In the genomic region with DNA sequence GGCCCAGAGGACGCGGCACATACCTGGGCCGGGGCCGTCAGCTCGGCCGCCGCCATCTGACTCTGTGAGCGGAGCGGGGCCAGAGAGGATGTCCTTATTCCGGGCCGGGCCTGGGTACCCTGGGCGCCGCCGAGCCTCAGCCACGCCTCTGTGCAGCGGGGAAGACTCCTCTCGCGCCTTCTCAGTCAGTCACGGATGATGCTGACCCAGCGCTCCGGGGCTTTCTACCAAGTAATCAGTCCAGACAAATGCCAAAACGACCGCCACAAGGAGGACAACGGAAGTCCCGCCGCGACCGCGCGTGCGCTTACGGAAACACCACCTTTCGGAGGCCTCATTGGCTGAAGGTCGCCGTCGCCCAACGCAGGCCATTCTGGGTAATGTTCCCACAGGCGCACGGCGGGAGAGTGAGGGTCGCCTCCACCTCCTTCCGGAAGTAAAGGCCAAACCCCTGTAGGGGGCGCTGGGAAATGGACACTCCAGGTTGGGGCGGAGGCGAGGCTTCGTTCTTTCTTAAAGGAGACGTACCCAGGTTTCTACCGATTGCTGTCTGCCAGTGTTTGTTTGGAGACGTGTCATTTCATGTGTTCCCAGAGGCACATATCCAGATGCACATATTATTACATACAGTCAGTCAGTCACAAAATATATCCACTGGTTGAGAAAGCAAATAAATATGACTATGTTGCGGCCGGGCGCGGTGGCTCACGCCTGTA, we compare ENCODE assay signal across 8 cellular contexts. TPM values are rescaled to one million over a fixed set of nuclear protein-coding genes. Genes with fewer than 3 reads are reported as not detected.
DNase-seq lines count a peak whose midpoint lies in the region; ATAC-seq and TF ChIP-seq lines count a peak whose summit lies in the region.

A gene (minus strand): TSS at position 288 of the 716 bp plus-strand sequence. CDS start 232 bp downstream, at position 56.

- H3K27me3 Mint-ChIP-seq in CD4-positive, CD25-positive, alpha-beta regulatory T cell = no peaks in the 10 kb centered on the region
- no peaks in the 10 kb centered on the region for H3K27me3 Mint-ChIP-seq in activated T-cell treated with anti-CD3 and anti-CD28 coated beads, Interleukin-2, amount 50 U/mL, for 72 hours (ENCODE audit: low read depth)

- TF ChIP-seq CTCF in esophagus muscularis mucosa (IDR thresholded peaks at IDR 0.05) = peak; percentile 57 to 82 (median 65)

- intact Hi-C loops in esophagus muscularis mucosa (cut with DNase I) = no loop called here

- H3K4me1 Mint-ChIP-seq in CD4-positive, CD25-positive, alpha-beta regulatory T cell = peaks cover 10 to 27% (median 11%) of the 10 kb centered on the region in 4 donors
- peaks cover 20% of the 10 kb centered on the region for H3K4me1 Mint-ChIP-seq in activated T-cell treated with anti-CD3 and anti-CD28 coated beads, Interleukin-2, amount 50 U/mL, for 72 hours (ENCODE audit: low read depth)

- 21% methylated on average over 20 of the region's 54 CpGs for WGBS in esophagus muscularis mucosa

- peak within 1 kb of the TSS; percentile 94 to 97 (median 96) for H3K4me3 Mint-ChIP-seq in CD4-positive, CD25-positive, alpha-beta regulatory T cell
- peak within 1 kb of the TSS; percentile 93 to 94 for H3K4me3 Mint-ChIP-seq in activated T-cell treated with anti-CD3 and anti-CD28 coated beads, Interleukin-2, amount 50 U/mL, for 72 hours

- no peak for TF ChIP-seq POLR2A in esophagus muscularis mucosa (IDR thresholded peaks at IDR 0.05; ENCODE audit: low read depth)

- H3K4me1 ChIP-seq in CD4-positive, CD25-positive, alpha-beta regulatory T cell (ENCODE audit: control insufficient read depth, insufficient read depth, low read length, poor library complexity, severe bottlenecking) = peaks cover 6% of the 10 kb centered on the region
- H3K4me1 ChIP-seq in NT2/D1 (ENCODE audit: insufficient read depth, insufficient read length) (no peaks in the 10 kb centered on the region), esophagus muscularis mucosa (peaks cover 11 to 26% (median 17%) of the 10 kb centered on the region in 4 donors), muscle layer of colon (ENCODE audit: insufficient read depth, low read length) (peaks cover 8% of the 10 kb centered on the region)

- no peaks in the 10 kb centered on the region for H3K27me3 ChIP-seq in CD4-positive, CD25-positive, alpha-beta regulatory T cell (ENCODE audit: control insufficient read depth, insufficient read depth, low read length)
- no peaks in the 10 kb centered on the region for H3K27me3 ChIP-seq in NT2/D1 (ENCODE audit: insufficient read depth, insufficient read length)
- no peaks in the 10 kb centered on the region for H3K27me3 ChIP-seq in esophagus muscularis mucosa
- no peaks in the 10 kb centered on the region for H3K27me3 ChIP-seq in muscle layer of colon (ENCODE audit: control insufficient read depth in 1 of 2, insufficient read depth in 2 of 2, low read length in 2 of 2)

- DNase-seq in CD4-positive, CD25-positive, alpha-beta regulatory T cell = peak; percentile 73 to 94 (median 80)
- DNase-seq in NT2/D1 (ENCODE audit: low read depth, low spot score) = peak; percentile 92
- DNase-seq in activated T-cell treated with anti-CD3 and anti-CD28 coated beads, Interleukin-2, amount 50 U/mL, for 72 hours = peak; percentile 92 to 96
- peak; percentile 97 for DNase-seq in esophagus muscularis mucosa (ENCODE audit: extremely low spot score)
- DNase-seq in stimulated activated CD8-positive, alpha-beta memory T cell treated with anti-CD3 and anti-CD28 coated beads, Interleukin-4, amount 100 ng/mL, for 48 hours = peak; percentile 93

- peaks cover 34% of the 10 kb centered on the region for H3K36me3 Mint-ChIP-seq in CD4-positive, CD25-positive, alpha-beta regulatory T cell
- peaks cover 43 to 46% of the 10 kb centered on the region in 2 donors for H3K36me3 Mint-ChIP-seq in activated T-cell treated with anti-CD3 and anti-CD28 coated beads, Interleukin-2, amount 50 U/mL, for 72 hours (ENCODE audit: insufficient read depth in 2 of 2)

- peak within 1 kb of the TSS; percentile 87 for H3K4me3 ChIP-seq in CD4-positive, CD25-positive, alpha-beta regulatory T cell (ENCODE audit: low read depth, low read length)
- H3K4me3 ChIP-seq in NT2/D1 (ENCODE audit: insufficient read length, low read depth) = peak within 1 kb of the TSS; percentile 98
- peak within 1 kb of the TSS; percentile 73 to 92 (median 83) for H3K4me3 ChIP-seq in esophagus muscularis mucosa
- H3K4me3 ChIP-seq in muscle layer of colon (ENCODE audit: low read depth in 1 of 2, low read length in 2 of 2) = peak within 1 kb of the TSS; percentile 68 to 89

- peak; percentile 96 to 97 for ATAC-seq in CD4-positive, CD25-positive, alpha-beta regulatory T cell (ENCODE audit: low read depth in 2 of 2)
- ATAC-seq in GM19395 (IDR thresholded peaks at IDR 0.05; ENCODE audit: unreplicated experiment) (peak; percentile 89), HG03575 (IDR thresholded peaks at IDR 0.05; ENCODE audit: extremely low read depth, insufficient number of reproducible peaks, low FRiP score, unreplicated experiment) (peak; percentile 82)
- ATAC-seq in activated T-cell treated with anti-CD3 and anti-CD28 coated beads, Interleukin-2, amount 50 U/mL, for 72 hours (replicated peaks in 1 of 2) = peak; percentile 98

- H3K9ac ChIP-seq in NT2/D1 (ENCODE audit: insufficient read length, low read depth) (peak within 1 kb of the TSS; percentile 93), muscle layer of colon (ENCODE audit: low read length) (peak within 1 kb of the TSS; percentile 51)

- peaks cover 7 to 46% (median 17%) of the 10 kb centered on the region in 7 donors for H3K9me3 Mint-ChIP-seq in CD4-positive, CD25-positive, alpha-beta regulatory T cell
- peaks cover 23 to 38% of the 10 kb centered on the region in 2 donors for H3K9me3 Mint-ChIP-seq in activated T-cell treated with anti-CD3 and anti-CD28 coated beads, Interleukin-2, amount 50 U/mL, for 72 hours

- H3K9me3 ChIP-seq in CD4-positive, CD25-positive, alpha-beta regulatory T cell (ENCODE audit: control insufficient read depth in 2 of 2, low read length in 2 of 2) = peaks cover 37 to 52% of the 10 kb centered on the region in 2 experiments
- H3K9me3 ChIP-seq in NT2/D1 (ENCODE audit: insufficient read depth, low read length) = no peaks in the 10 kb centered on the region
- peaks cover 0 to 55% (median 29%) of the 10 kb centered on the region in 4 donors for H3K9me3 ChIP-seq in esophagus muscularis mucosa
- H3K9me3 ChIP-seq in muscle layer of colon (ENCODE audit: low read length) = peaks cover 10% of the 10 kb centered on the region

- peak within 1 kb of the TSS; percentile 89 to 94 (median 91) for H3K27ac Mint-ChIP-seq in CD4-positive, CD25-positive, alpha-beta regulatory T cell
- H3K27ac Mint-ChIP-seq in activated T-cell treated with anti-CD3 and anti-CD28 coated beads, Interleukin-2, amount 50 U/mL, for 72 hours = peak within 1 kb of the TSS; percentile 61

- H3K36me3 ChIP-seq in CD4-positive, CD25-positive, alpha-beta regulatory T cell (ENCODE audit: control insufficient read depth, insufficient read depth, low read length) = peaks cover 22% of the 10 kb centered on the region
- H3K36me3 ChIP-seq in NT2/D1 (ENCODE audit: insufficient read depth, insufficient read length, low read length) = peaks cover 30% of the 10 kb centered on the region
- peaks cover 13 to 31% (median 20%) of the 10 kb centered on the region in 4 donors for H3K36me3 ChIP-seq in esophagus muscularis mucosa
- peaks cover 11% of the 10 kb centered on the region for H3K36me3 ChIP-seq in muscle layer of colon (ENCODE audit: insufficient read depth, low read length)

- TF ChIP-seq EP300 in esophagus muscularis mucosa (IDR thresholded peaks at IDR 0.05) = no peak

- peak within 1 kb of the TSS; percentile 69 for H3K27ac ChIP-seq in CD4-positive, CD25-positive, alpha-beta regulatory T cell (ENCODE audit: insufficient read depth, low read length, poor library complexity, severe bottlenecking)
- H3K27ac ChIP-seq in esophagus muscularis mucosa (replicated peaks in 1 of 4) (peak within 1 kb of the TSS; percentile 79 to 91 (median 86)), muscle layer of colon (ENCODE audit: low read depth, low read length) (peak within 1 kb of the TSS; percentile 85)

RNA-seq across cellular contexts. Expression of the gene that starts here (rescaled TPM):
- 7.6 TPM for total RNA-seq in CD4-positive, CD25-positive, alpha-beta regulatory T cell
- 1 to 10 TPM; 1.7 to 6.3 (median 4.9) TPM for polyA plus RNA-seq in CD4-positive, CD25-positive, alpha-beta regulatory T cell
- total RNA-seq in activated T-cell treated with anti-CD3 and anti-CD28 coated beads, Interleukin-2, amount 50 U/mL, for 72 hours = 10 to 100 TPM in 1 of 2 donors, 1 to 10 TPM in 1; 8.4 to 10.6 TPM
- total RNA-seq in esophagus muscularis mucosa = 1 to 10 TPM; 4.0 to 5.2 (median 4.6) TPM

Comparison
In these comparisons a context has a peak if more than half of its experiments do, and no peak if none do; other contexts are left out.
1. Peak in every context shown above with its lines: DNase-seq, ATAC-seq, H3K4me3 ChIP-seq and H3K27ac ChIP-seq.